ENCODE assay signal across 28 cellular contexts in genomic region chr21:41348434-41348833, GRCh38. TPM values are rescaled to one million over a fixed set of nuclear protein-coding genes. Genes with fewer than 3 reads are reported as not detected.
DNase-seq lines count a peak whose midpoint lies in the region; ATAC-seq, FAIRE-seq and TF ChIP-seq lines count a peak whose summit lies in the region.
"Had no signal": no experiment of that assay in that cellular context is flagged by ENCODE, and none has a peak within 500 bp of the region (broad histone marks: within the 10 kb centered on the region; RNA-seq: fewer than 3 reads in every experiment).

No MANE protein-coding gene starts in this region.

- no peak overlapping the region for H3K4me3 ChIP-seq in PC-3 (ENCODE audit: low read length)
- H3K4me3 ChIP-seq in bronchial epithelial cell (ENCODE audit: low read depth, low read length) = no peak overlapping the region
- no peak overlapping the region for H3K4me3 ChIP-seq in prostate gland
- no peak overlapping the region for H3K4me3 ChIP-seq in GM23338
- H3K4me3 ChIP-seq: A549; BLaER1 treated with 17β-estradiol and CSF1 and Interleukin-3, amounts not matched to agents 10 nM and 100 nM; GM12878 had no signal

- intact Hi-C loops in PC-3 (cut with micrococcal nuclease) (loop anchor here (5.0 kb wide), 1 partner anchor 66 kb away; no protein-coding TSS in a partner anchor), prostate gland (cut with DNase I) (no loop called here)

- H2AFZ ChIP-seq in PC-3 (ENCODE audit: low read length) (no peak overlapping the region), GM23338 (no peak overlapping the region)

- H3K36me3 Mint-ChIP-seq in GM23338 (ENCODE audit: low read depth) = no peaks in the 10 kb centered on the region
- H3K36me3 Mint-ChIP-seq: CD8-positive, alpha-beta T cell had no signal

- TF ChIP-seq CTCF in C4-2B (conservative IDR thresholded peaks at IDR 0.05) (no peak), PC-3 (conservative IDR thresholded peaks at IDR 0.05; ENCODE audit: low read depth, low read length) (no peak), bronchial epithelial cell (IDR thresholded peaks at IDR 0.05; ENCODE audit: insufficient read depth, low read length, severe bottlenecking) (no peak), prostate gland (IDR thresholded peaks at IDR 0.05) (no peak), GM23338 (conservative IDR thresholded peaks at IDR 0.05; ENCODE audit: low read depth in 2 of 2) (no peak)

- H3F3A ChIP-seq in PC-3 (ENCODE audit: low read length, unreplicated experiment) (no peaks in the 10 kb centered on the region), GM23338 (replicated peaks; ENCODE audit: low read depth) (no peaks in the 10 kb centered on the region)

- H3K27me3 Mint-ChIP-seq in GM23338 (ENCODE audit: insufficient read depth, low read depth, poor library complexity) = peaks cover 6% of the 10 kb centered on the region

- H3K4me1 Mint-ChIP-seq in GM23338 = no peaks in the 10 kb centered on the region
- H3K4me1 Mint-ChIP-seq: B cell had no signal

- no peaks in the 10 kb centered on the region for H3K9me3 Mint-ChIP-seq in GM23338
- H3K9me3 Mint-ChIP-seq: CD4-positive, alpha-beta T cell; CD8-positive, alpha-beta T cell had no signal

- H3K4me2 ChIP-seq in PC-3 (ENCODE audit: low read length) (no peak overlapping the region), GM23338 (no peak overlapping the region)
- H3K4me2 ChIP-seq: A549 had no signal

- no peaks in the 10 kb centered on the region; the same call in 1 of the 2 replicates for H4K20me1 ChIP-seq in PC-3 (ENCODE audit: low read length)
- no peaks in the 10 kb centered on the region; the same call in 1 of the 2 replicates for H4K20me1 ChIP-seq in GM23338 (replicated peaks; ENCODE audit: insufficient read depth)
- H4K20me1 ChIP-seq: BLaER1 treated with 17β-estradiol and CSF1 and Interleukin-3, amounts not matched to agents 10 nM and 100 nM had no signal

- peak; percentile 23 for FAIRE-seq in bronchial epithelial cell (lab: Jason Lieb, UNC)
- FAIRE-seq: A549, GM12878, GM12892, GM19239 had no signal

- POLR2A ChIA-PET in PC-3 (lab: Charles Lee; ENCODE audit: unreplicated experiment) = interaction anchor here (0.6 kb wide), 1 partner anchor 65 kb away, joined by 3 read pairs; no protein-coding TSS in a partner anchor

- H3K9me2 ChIP-seq in PC-3 (replicated peaks; ENCODE audit: low read length) (no peaks in the 10 kb centered on the region), GM23338 (ENCODE audit: insufficient read depth) (no peaks in the 10 kb centered on the region)

- TF ChIP-seq POLR2A in prostate gland (IDR thresholded peaks at IDR 0.05) = no peak

- H3K27me3 ChIP-seq in PC-3 (ENCODE audit: low read length) = peaks cover 26% of the 10 kb centered on the region; the same call in 1 of the 2 replicates
- peaks cover 7% of the 10 kb centered on the region for H3K27me3 ChIP-seq in bronchial epithelial cell (ENCODE audit: control insufficient read depth, insufficient read depth, low read length)
- no peaks in the 10 kb centered on the region for H3K27me3 ChIP-seq in prostate gland (replicated peaks; ENCODE audit: insufficient read depth)
- H3K27me3 ChIP-seq in GM23338 (ENCODE audit: insufficient read depth) = no peaks in the 10 kb centered on the region
- H3K27me3 ChIP-seq: BLaER1 treated with 17β-estradiol and CSF1 and Interleukin-3, amounts not matched to agents 10 nM and 100 nM had no signal

- H3K79me2 ChIP-seq in PC-3 (ENCODE audit: low read length) (no peaks in the 10 kb centered on the region), GM23338 (replicated peaks; ENCODE audit: insufficient read depth) (no peaks in the 10 kb centered on the region)

- DNase-seq in PC-3 (peak; percentile 13), bronchial epithelial cell (ENCODE audit: low read depth) (no peak), prostate gland (ENCODE audit: low spot score) (peak; percentile 39), RKO (ENCODE audit: low spot score) (no peak), NCI-H146 treated with DMSO at 0.1 percent for 48 hours (lab: John Stamatoyannopoulos, UW; ENCODE audit: unreplicated experiment) (no peak), GM23338 (ENCODE audit: low spot score) (no peak)
- DNase-seq: AML-193; CD4-positive, alpha-beta T cell; CD8-positive, alpha-beta T cell; COR-L47; DMS 273 treated with DMSO at 0.1 percent for 48 hours; DMS153; DMS53; DMS79; DND-41; EL; GDM1 had no signal

- no peaks in the 10 kb centered on the region for H3K36me3 ChIP-seq in PC-3 (ENCODE audit: low read depth, low read length)
- H3K36me3 ChIP-seq in bronchial epithelial cell (ENCODE audit: control insufficient read depth, insufficient read depth, low read length) = no peaks in the 10 kb centered on the region
- no peaks in the 10 kb centered on the region for H3K36me3 ChIP-seq in prostate gland
- no peaks in the 10 kb centered on the region for H3K36me3 ChIP-seq in GM23338 (ENCODE audit: insufficient read depth)
- H3K36me3 ChIP-seq: BLaER1 treated with 17β-estradiol and CSF1 and Interleukin-3, amounts not matched to agents 10 nM and 100 nM had no signal

- H3K27ac Mint-ChIP-seq in GM23338 = no peak overlapping the region
- H3K27ac Mint-ChIP-seq: B cell; CD4-positive, alpha-beta T cell; CD8-positive, alpha-beta T cell had no signal

- BruUV-seq in PC-3 (replicated peaks; lab: Mats Ljungman, UMichigan) = no TSS peak

- H3K4me1 ChIP-seq in PC-3 (ENCODE audit: insufficient read depth, low read length) = peaks cover 18% of the 10 kb centered on the region
- H3K4me1 ChIP-seq in prostate gland (replicated peaks) = peaks cover 10% of the 10 kb centered on the region
- no peaks in the 10 kb centered on the region for H3K4me1 ChIP-seq in GM23338 (ENCODE audit: insufficient read depth)
- H3K4me1 ChIP-seq: A549 had no signal

- no peaks in the 10 kb centered on the region for H3K9me3 ChIP-seq in PC-3 (ENCODE audit: low read length)
- no peaks in the 10 kb centered on the region for H3K9me3 ChIP-seq in prostate gland
- H3K9me3 ChIP-seq: A549; BLaER1 treated with 17β-estradiol and CSF1 and Interleukin-3, amounts not matched to agents 10 nM and 100 nM had no signal

- H3K4me3 Mint-ChIP-seq in GM23338 = no peak overlapping the region
- H3K4me3 Mint-ChIP-seq: B cell; CD4-positive, alpha-beta T cell; CD8-positive, alpha-beta T cell had no signal

- no peak for ATAC-seq in PC-3
- no peak for ATAC-seq in GM23338
- ATAC-seq: A549; CD8-positive, alpha-beta T cell; GM12878 had no signal

- no peak overlapping the region for H3K9ac ChIP-seq in PC-3 (ENCODE audit: low read length)
- H3K9ac ChIP-seq: BLaER1 treated with 17β-estradiol and CSF1 and Interleukin-3, amounts not matched to agents 10 nM and 100 nM had no signal

- 51% methylated on average over 6 of the region's 6 CpGs for WGBS in prostate gland

- CTCF ChIA-PET in PC-3 (lab: Charles Lee) = no interaction called here

- H3K27ac ChIP-seq in C4-2B (peak overlapping the region; percentile 39; the same call in 1 of the 2 replicates), PC-3 (ENCODE audit: low read length) (no peak overlapping the region), prostate gland (peak overlapping the region; percentile 5 to 32), GM23338 (ENCODE audit: low read depth) (no peak overlapping the region)
- H3K27ac ChIP-seq: 22Rv1; A549; BLaER1 treated with 17β-estradiol and CSF1 and Interleukin-3, amounts not matched to agents 10 nM and 100 nM had no signal

TF ChIP-seq in GM23338, 12 proteins besides CTCF, POLR2A, EP300 and RAD21 (continues in another document):
- TF ChIP-seq CREB1 (CRISPR knock-in tag; IDR thresholded peaks at IDR 0.05; ENCODE audit: low read depth) (no peak), POLR2AphosphoS5 (IDR thresholded peaks at IDR 0.05; ENCODE audit: low read depth) (no peak), NANOG (IDR thresholded peaks at IDR 0.05; ENCODE audit: borderline replicate concordance) (no peak)
- TF ChIP-seq, protein P1, sequence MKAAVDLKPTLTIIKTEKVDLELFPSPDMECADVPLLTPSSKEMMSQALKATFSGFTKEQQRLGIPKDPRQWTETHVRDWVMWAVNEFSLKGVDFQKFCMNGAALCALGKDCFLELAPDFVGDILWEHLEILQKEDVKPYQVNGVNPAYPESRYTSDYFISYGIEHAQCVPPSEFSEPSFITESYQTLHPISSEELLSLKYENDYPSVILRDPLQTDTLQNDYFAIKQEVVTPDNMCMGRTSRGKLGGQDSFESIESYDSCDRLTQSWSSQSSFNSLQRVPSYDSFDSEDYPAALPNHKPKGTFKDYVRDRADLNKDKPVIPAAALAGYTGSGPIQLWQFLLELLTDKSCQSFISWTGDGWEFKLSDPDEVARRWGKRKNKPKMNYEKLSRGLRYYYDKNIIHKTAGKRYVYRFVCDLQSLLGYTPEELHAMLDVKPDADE (IDR thresholded peaks at IDR 0.05) = no peak
- TF ChIP-seq, protein P2, sequence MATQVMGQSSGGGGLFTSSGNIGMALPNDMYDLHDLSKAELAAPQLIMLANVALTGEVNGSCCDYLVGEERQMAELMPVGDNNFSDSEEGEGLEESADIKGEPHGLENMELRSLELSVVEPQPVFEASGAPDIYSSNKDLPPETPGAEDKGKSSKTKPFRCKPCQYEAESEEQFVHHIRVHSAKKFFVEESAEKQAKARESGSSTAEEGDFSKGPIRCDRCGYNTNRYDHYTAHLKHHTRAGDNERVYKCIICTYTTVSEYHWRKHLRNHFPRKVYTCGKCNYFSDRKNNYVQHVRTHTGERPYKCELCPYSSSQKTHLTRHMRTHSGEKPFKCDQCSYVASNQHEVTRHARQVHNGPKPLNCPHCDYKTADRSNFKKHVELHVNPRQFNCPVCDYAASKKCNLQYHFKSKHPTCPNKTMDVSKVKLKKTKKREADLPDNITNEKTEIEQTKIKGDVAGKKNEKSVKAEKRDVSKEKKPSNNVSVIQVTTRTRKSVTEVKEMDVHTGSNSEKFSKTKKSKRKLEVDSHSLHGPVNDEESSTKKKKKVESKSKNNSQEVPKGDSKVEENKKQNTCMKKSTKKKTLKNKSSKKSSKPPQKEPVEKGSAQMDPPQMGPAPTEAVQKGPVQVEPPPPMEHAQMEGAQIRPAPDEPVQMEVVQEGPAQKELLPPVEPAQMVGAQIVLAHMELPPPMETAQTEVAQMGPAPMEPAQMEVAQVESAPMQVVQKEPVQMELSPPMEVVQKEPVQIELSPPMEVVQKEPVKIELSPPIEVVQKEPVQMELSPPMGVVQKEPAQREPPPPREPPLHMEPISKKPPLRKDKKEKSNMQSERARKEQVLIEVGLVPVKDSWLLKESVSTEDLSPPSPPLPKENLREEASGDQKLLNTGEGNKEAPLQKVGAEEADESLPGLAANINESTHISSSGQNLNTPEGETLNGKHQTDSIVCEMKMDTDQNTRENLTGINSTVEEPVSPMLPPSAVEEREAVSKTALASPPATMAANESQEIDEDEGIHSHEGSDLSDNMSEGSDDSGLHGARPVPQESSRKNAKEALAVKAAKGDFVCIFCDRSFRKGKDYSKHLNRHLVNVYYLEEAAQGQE (IDR thresholded peaks at IDR 0.05; ENCODE audit: unreplicated experiment) = no peak

RNA-seq across cellular contexts. Expression of gene MX2, which starts 13.4 kb away (rescaled TPM):
- total RNA-seq in PC-3 (2014; rRNA removed) (0.15 and 0.46 TPM in 2 replicates), bronchial epithelial cell (0.13 and 0.26 TPM in 2 replicates), prostate gland (1 to 10 TPM; 1.7 to 4.9 TPM)
- 8.1 and 9.2 TPM in 2 replicates for total RNA-seq in GM23338 (2014; rRNA removed; shearing (Covaris generic))
- polyA plus RNA-seq in GM23338 (2016; fragmentation: Nextera tagmentation; extraction: Ambion mirVana) = 5.4 and 6.1 TPM in 2 replicates
- total RNA-seq: G401 had no signal
- polyA plus RNA-seq: A549 had no signal

RNA-seq across cellular contexts. Expression of gene FAM3B, which starts 31.8 kb away (rescaled TPM):
- total RNA-seq in PC-3 (2014; rRNA removed) (not detected in 2 replicates), bronchial epithelial cell (not detected in 2 replicates), prostate gland (10 to 100 TPM; 19.4 to 63.6 TPM)
- 0.74 and 2.5 TPM in 2 replicates for total RNA-seq in GM23338 (2014; rRNA removed; shearing (Covaris generic))
- polyA plus RNA-seq in GM23338 (2016; fragmentation: Nextera tagmentation; extraction: Ambion mirVana) = 2.5 and 3.6 TPM in 2 replicates
- total RNA-seq: A172; B cell; CD4-positive, alpha-beta T cell; CD8-positive, alpha-beta T cell; G401; GM12878 had no signal
- polyA plus RNA-seq: A549, BJ had no signal

Comparison
In these comparisons a context has a peak if more than half of its experiments do, and no peak if none do; other contexts are left out.
1. H3K27ac ChIP-seq: peak in C4-2B (single experiment) and prostate gland (2 of 2); none in PC-3 (single experiment) and GM23338 (single experiment).
2. DNase-seq: peak in PC-3 (single experiment) and prostate gland (single experiment); none in bronchial epithelial cell (single experiment), RKO (single experiment), NCI-H146 treated with DMSO at 0.1 percent for 48 hours (single experiment) and GM23338 (single experiment).